ENCODE assay signal across 15 cellular contexts in genomic region chr1:115781343-115781742, GRCh38. TPM values are rescaled to one million over a fixed set of nuclear protein-coding genes. Genes with fewer than 3 reads are reported as not detected.
DNase-seq lines count a peak whose midpoint lies in the region; ATAC-seq, FAIRE-seq and TF ChIP-seq lines count a peak whose summit lies in the region.
"Had no signal": no experiment of that assay in that cellular context is flagged by ENCODE, and none has a peak within 500 bp of the region (broad histone marks: within the 10 kb centered on the region; RNA-seq: fewer than 3 reads in every experiment).

No MANE protein-coding gene starts in this region.

- no peaks in the 10 kb centered on the region for H3K79me2 ChIP-seq in keratinocyte (ENCODE audit: control insufficient read depth, insufficient read depth, low read length)

- peak overlapping the region; percentile 87 for H3K4me2 ChIP-seq in keratinocyte (ENCODE audit: control insufficient read depth, extremely low read depth, insufficient read depth, low read depth, low read length)
- H3K4me2 ChIP-seq: SK-N-SH had no signal

- no peak for ATAC-seq in stimulated activated effector memory CD8-positive, alpha-beta T cell treated with anti-CD3 and anti-CD28 coated beads, Interleukin-12 subunit alpha, Interleukin-12 subunit beta, amount 100 ng/mL, for 72 hours
- ATAC-seq in GM18520 (IDR thresholded peaks at IDR 0.05; ENCODE audit: unreplicated experiment) = no peak

- FAIRE-seq in keratinocyte (lab: Jason Lieb, UNC) = peak; percentile 17
- FAIRE-seq: D721Med had no signal

- peaks cover 4% of the 10 kb centered on the region for H3K9me3 Mint-ChIP-seq in stimulated activated effector memory CD8-positive, alpha-beta T cell treated with anti-CD3 and anti-CD28 coated beads, Interleukin-12 subunit alpha, Interleukin-12 subunit beta, amount 100 ng/mL, for 72 hours

- no peak for TF ChIP-seq CTCF in AG09319 (IDR thresholded peaks at IDR 0.05; ENCODE audit: low read depth, low read length)
- no peak for TF ChIP-seq CTCF in cardiac fibroblast (IDR thresholded peaks at IDR 0.05; ENCODE audit: low read depth, low read length)
- no peak for TF ChIP-seq CTCF in keratinocyte (optimal IDR thresholded peaks at IDR 0.05 in 1 of 3, IDR thresholded peaks at IDR 0.05 in 1 of 3, conservative IDR thresholded peaks at IDR 0.05 in 1 of 3; ENCODE audit: extremely low read depth in 1 of 3, insufficient read depth in 2 of 3, low read length in 3 of 3)

- H3K9me3 ChIP-seq in keratinocyte (ENCODE audit: control insufficient read depth, low read depth, low read length) = no peaks in the 10 kb centered on the region
- H3K9me3 ChIP-seq: ovary, SK-N-SH had no signal

- no peaks in the 10 kb centered on the region for H3K9me1 ChIP-seq in keratinocyte (ENCODE audit: control insufficient read depth, extremely low read depth, insufficient read depth, low read length)

- dilution Hi-C loops in keratinocyte (cut with MboI; ENCODE audit: extremely low pct_ligation_motif_present, low sequenced_read_pairs) = no loop called here

- H4K20me1 ChIP-seq in keratinocyte (ENCODE audit: control insufficient read depth, extremely low read depth, insufficient read depth, low read length) = no peaks in the 10 kb centered on the region

- no peaks in the 10 kb centered on the region for H3K36me3 ChIP-seq in keratinocyte (ENCODE audit: control insufficient read depth in 2 of 2, extremely low read depth in 1 of 2, insufficient read depth in 2 of 2, low read length in 2 of 2)
- H3K36me3 ChIP-seq: ovary had no signal

- peak; percentile 15 for DNase-seq in AG09319 (ENCODE audit: extremely low read depth, low read depth)
- DNase-seq in M059J (ENCODE audit: low read depth) = peak; percentile 57
- DNase-seq in cardiac fibroblast (ENCODE audit: low read depth in 2 of 2) = peak; percentile 24 to 49
- DNase-seq in keratinocyte (ENCODE audit: low read depth, low spot score) = peak; percentile 72
- DNase-seq in stimulated activated effector memory CD8-positive, alpha-beta T cell treated with anti-CD3 and anti-CD28 coated beads, Interleukin-12 subunit alpha, Interleukin-12 subunit beta, amount 100 ng/mL, for 72 hours (ENCODE audit: low spot score in 2 of 2) = no peak
- no peak for DNase-seq in NCI-H524 (lab: John Stamatoyannopoulos, UW)
- no peak for DNase-seq in hippocampal formation (lab: John Stamatoyannopoulos, UW)
- DNase-seq: activated naive CD4-positive, alpha-beta T cell treated with anti-CD3 and anti-CD28 coated beads, Interleukin-2, amount 50 U/mL, for 16 hours; AML-193; central memory CD4-positive, alpha-beta T cell; ovary; SK-N-SH had no signal

- no peaks in the 10 kb centered on the region for H3K27me3 ChIP-seq in keratinocyte (ENCODE audit: control insufficient read depth, extremely low read depth, insufficient read depth, low read length)
- H3K27me3 ChIP-seq: ovary had no signal

- no peak overlapping the region for H3K27ac Mint-ChIP-seq in stimulated activated effector memory CD8-positive, alpha-beta T cell treated with anti-CD3 and anti-CD28 coated beads, Interleukin-12 subunit alpha, Interleukin-12 subunit beta, amount 100 ng/mL, for 72 hours
- H3K27ac Mint-ChIP-seq: mesothelial cell of epicardium had no signal

- peak overlapping the region; percentile 97 for H3K27ac ChIP-seq in keratinocyte (ENCODE audit: control insufficient read depth, insufficient read depth, low read length)
- H3K27ac ChIP-seq: ovary had no signal

- no peak overlapping the region for H2AFZ ChIP-seq in keratinocyte (ENCODE audit: control insufficient read depth, low read length)

- H3K4me3 ChIP-seq in cardiac fibroblast (replicated peaks in 1 of 2; ENCODE audit: low read depth in 2 of 2, low read length in 2 of 2) = no peak overlapping the region
- no peak overlapping the region for H3K4me3 ChIP-seq in keratinocyte (ENCODE audit: control insufficient read depth in 2 of 3, extremely low read depth in 1 of 3, insufficient read depth in 2 of 3, low read depth in 1 of 3, low read length in 3 of 3)
- H3K4me3 ChIP-seq: ovary had no signal

- H3K4me3 Mint-ChIP-seq in stimulated activated effector memory CD8-positive, alpha-beta T cell treated with anti-CD3 and anti-CD28 coated beads, Interleukin-12 subunit alpha, Interleukin-12 subunit beta, amount 100 ng/mL, for 72 hours = no peak overlapping the region
- H3K4me3 Mint-ChIP-seq: mesothelial cell of epicardium had no signal

- H3K4me1 ChIP-seq in keratinocyte (ENCODE audit: control insufficient read depth, extremely low read depth, insufficient read depth, low read length) = peaks cover 30% of the 10 kb centered on the region

- H3K36me3 Mint-ChIP-seq in stimulated activated effector memory CD8-positive, alpha-beta T cell treated with anti-CD3 and anti-CD28 coated beads, Interleukin-12 subunit alpha, Interleukin-12 subunit beta, amount 100 ng/mL, for 72 hours = no peaks in the 10 kb centered on the region
- H3K36me3 Mint-ChIP-seq: mesothelial cell of epicardium had no signal

- no peaks in the 10 kb centered on the region for H3K4me1 Mint-ChIP-seq in stimulated activated effector memory CD8-positive, alpha-beta T cell treated with anti-CD3 and anti-CD28 coated beads, Interleukin-12 subunit alpha, Interleukin-12 subunit beta, amount 100 ng/mL, for 72 hours

- H3K9ac ChIP-seq in keratinocyte (ENCODE audit: control insufficient read depth, extremely low read depth, insufficient read depth, low read length) = peak overlapping the region; percentile 69
- H3K9ac ChIP-seq: SK-N-SH had no signal

RNA-seq across cellular contexts. Expression of gene CASQ2, which starts 12.8 kb away (rescaled TPM):
- not detected in 2 replicates for total RNA-seq in M059J (2014; rRNA removed; shearing (Covaris generic))
- polyA plus RNA-seq in keratinocyte = 0.02 to 0.06 TPM (median 0.04 TPM) in 3 replicates
- polyA plus RNA-seq in keratinocyte (2011; ENCODE audit: low read depth) = not detected
- 0.03 and 0.04 TPM in 2 replicates for polyA plus RNA-seq in keratinocyte (2011; cell fraction: cytosol; rRNA removed)
- 0.09 TPM in 1 of 2 replicates, not detected in the other for polyA plus RNA-seq in keratinocyte (2011; cell fraction: nucleus; rRNA removed)
- not detected in 2 replicates for polyA plus RNA-seq in keratinocyte (2012; ENCODE audit: low replicate concordance)
- 0.10 TPM in 1 of 3 replicates, not detected in the others for polyA minus RNA-seq in keratinocyte
- not detected for polyA minus RNA-seq in keratinocyte (2011; cell fraction: cytosol; rRNA and poly(A)+ RNA removed)
- polyA minus RNA-seq in keratinocyte (2011; cell fraction: nucleus; rRNA and poly(A)+ RNA removed) = not detected in 2 replicates
- polyA plus RNA-seq: SK-N-SH had no signal

RNA-seq across cellular contexts. Expression of gene NHLH2, which starts 59.6 kb away (rescaled TPM):
- total RNA-seq in M059J (2014; rRNA removed; shearing (Covaris generic)) = not detected in 2 replicates
- polyA plus RNA-seq in keratinocyte = 0.19 to 0.27 TPM (median 0.21 TPM) in 3 replicates
- polyA plus RNA-seq in keratinocyte (2011; ENCODE audit: low read depth) = 0.25 TPM
- 0.13 TPM in 2 replicates for polyA plus RNA-seq in keratinocyte (2011; cell fraction: cytosol; rRNA removed)
- 0.59 and 0.63 TPM in 2 replicates for polyA plus RNA-seq in keratinocyte (2011; cell fraction: nucleus; rRNA removed)
- 0.39 and 0.79 TPM in 2 replicates for polyA plus RNA-seq in keratinocyte (2012; ENCODE audit: low replicate concordance)
- 0.16 TPM in 1 of 3 replicates, not detected in the others for polyA minus RNA-seq in keratinocyte
- polyA minus RNA-seq in keratinocyte (2011; cell fraction: cytosol; rRNA and poly(A)+ RNA removed) = not detected
- 0.11 and 0.16 TPM in 2 replicates for polyA minus RNA-seq in keratinocyte (2011; cell fraction: nucleus; rRNA and poly(A)+ RNA removed)
- total RNA-seq: ovary had no signal
- polyA plus RNA-seq: ovary, SK-N-SH had no signal

Comparison
In these comparisons a context has a peak if more than half of its experiments do, and no peak if none do; other contexts are left out.
1. DNase-seq: peak in AG09319 (single experiment), M059J (single experiment), cardiac fibroblast (2 of 2) and keratinocyte (single experiment); none in stimulated activated effector memory CD8-positive, alpha-beta T cell treated with anti-CD3 and anti-CD28 coated beads, Interleukin-12 subunit alpha, Interleukin-12 subunit beta, amount 100 ng/mL, for 72 hours (0 of 2), NCI-H524 (0 of 2) and hippocampal formation (0 of 2).